35 cellular contexts compared by ENCODE assay signal in the genomic region with DNA sequence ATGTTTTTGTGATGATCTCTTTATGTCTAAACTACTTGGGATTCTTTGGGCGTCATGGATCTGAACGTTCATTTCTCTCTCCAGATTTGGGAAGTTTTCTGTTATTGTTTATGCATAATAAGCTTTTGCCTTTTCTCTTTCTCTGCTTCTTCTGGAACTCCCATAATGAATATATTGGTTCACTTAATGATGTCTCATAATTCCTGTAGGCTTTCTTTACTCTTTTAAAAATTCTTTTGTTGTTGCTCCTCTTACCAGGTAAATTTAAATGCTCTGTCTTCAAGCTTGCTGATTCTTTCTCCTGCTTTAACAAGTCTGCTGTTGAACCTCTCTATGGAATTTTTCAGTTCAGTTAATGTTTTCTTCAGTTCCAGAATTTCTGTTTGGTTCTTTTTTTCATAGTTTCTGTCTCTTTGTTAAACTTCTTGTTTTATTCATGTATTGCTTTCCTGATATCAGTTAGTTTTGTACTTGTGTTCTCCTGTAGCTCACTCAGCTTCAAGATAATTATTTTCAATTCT.
"Had no signal": no experiment of that assay in that cellular context is flagged by ENCODE, and none has a peak within 500 bp of the region (broad histone marks: within the 10 kb centered on the region; RNA-seq: fewer than 3 reads in every experiment).

No MANE protein-coding gene starts in this region.

- H3K9me3 ChIP-seq: MG63 had no signal

- H3K27me3 ChIP-seq: MG63 had no signal

- H3K4me3 ChIP-seq: MG63 had no signal

- H3K36me3 ChIP-seq: MG63 had no signal

- DNase-seq: Karpas-422, Kasumi-1, MG63, MM.1S, MV-4-11, NCI-H1048, NCI-H1092, NCI-H1092 treated with DMSO at 0.1 percent for 48 hours, NCI-H1105, NCI-H1105 treated with DMSO at 0.1 percent for 48 hours, NCI-H1417, NCI-H1417 treated with DMSO at 0.1 percent for 48 hours, NCI-H1436, NCI-H1436 treated with DMSO at 0.1 percent for 48 hours, NCI-H146, NCI-H1694, NCI-H1694 treated with DMSO at 0.1 percent for 48 hours, NCI-H187, NCI-H187 treated with DMSO at 0.1 percent for 48 hours, NCI-H1930, NCI-H2029, NCI-H2029 treated with DMSO at 0.1 percent for 48 hours, NCI-H2081, NCI-H2081 treated with DMSO at 0.1 percent for 48 hours, NCI-H2107, NCI-H2171, NCI-H2171 treated with DMSO at 0.1 percent for 48 hours, NCI-H2227 treated with DMSO at 0.1 percent for 48 hours, NCI-H226, NCI-H345, NCI-H446, NCI-H446 treated with DMSO at 0.1 percent for 48 hours, NCI-H510A, NCI-H510A treated with DMSO at 0.1 percent for 48 hours, NCI-H524 had no signal
